In genomic region chr5:71810456-71811181, GRCh38 we compare ENCODE assay signal across 16 cellular contexts.
DNase-seq lines count a peak whose midpoint lies in the region; ATAC-seq and TF ChIP-seq lines count a peak whose summit lies in the region.
"Had no signal": no experiment of that assay in that cellular context is flagged by ENCODE, and none has a peak within 500 bp of the region (broad histone marks: within the 10 kb centered on the region; RNA-seq: fewer than 3 reads in every experiment).

No MANE protein-coding gene starts in this region.

- peak; percentile 79 for DNase-seq in NCI-H69 (lab: John Stamatoyannopoulos, UW)
- no peak for DNase-seq in nephron progenitor cell
- no peak for DNase-seq in T-helper 1 cell
- DNase-seq in stimulated activated naive CD4-positive, alpha-beta T cell treated with Interleukin-2 at 50 U/mL for 16 hours (lab: John Stamatoyannopoulos, UW), result no peak
- DNase-seq in islet precursor cell, result no peak
- DNase-seq: CD4-positive, alpha-beta T cell; DMS79; NCI-H1436; NCI-H748 treated with DMSO at 0.1 percent for 48 hours; SHP77 treated with DMSO at 0.1 percent for 48 hours had no signal

- H3K4me2 ChIP-seq in BLaER1, result peak overlapping the region; percentile 85

- H3K9me3 Mint-ChIP-seq in brain (no peaks in the 10 kb centered on the region), nephron progenitor cell (no peaks in the 10 kb centered on the region)
- H3K9me3 Mint-ChIP-seq: CD4-positive, alpha-beta T cell had no signal

- H3K27ac ChIP-seq in BLaER1, result 0 out of 2 replicates have a peak overlapping the region, but pooled peaks have one; percentile 40

- TF ChIP-seq CTCF in brain (conservative IDR thresholded peaks at IDR 0.05), result no peak
- no peak for TF ChIP-seq CTCF in nephron progenitor cell (IDR thresholded peaks at IDR 0.05)

- peaks cover 21% of the 10 kb centered on the region for H3K4me1 ChIP-seq in BLaER1

- H3K36me3 Mint-ChIP-seq in brain, result no peaks in the 10 kb centered on the region
- no peaks in the 10 kb centered on the region for H3K36me3 Mint-ChIP-seq in nephron progenitor cell (ENCODE audit: low read depth)

- H3K4me3 Mint-ChIP-seq in brain, result peak overlapping the region in 2 of 5 experiments; percentile 4 to 61
- H3K4me3 Mint-ChIP-seq in nephron progenitor cell, result no peak overlapping the region
- H3K4me3 Mint-ChIP-seq: CD4-positive, alpha-beta T cell had no signal

- H3K9me3 ChIP-seq in BLaER1, result no peaks in the 10 kb centered on the region

- H4K20me1 ChIP-seq in BLaER1, result no peaks in the 10 kb centered on the region

- H3K27me3 Mint-ChIP-seq in brain, result peaks cover 3% of the 10 kb centered on the region
- H3K27me3 Mint-ChIP-seq in nephron progenitor cell (ENCODE audit: low read depth, poor library complexity), result no peaks in the 10 kb centered on the region

- H3K4me1 Mint-ChIP-seq in brain (peaks cover 38% of the 10 kb centered on the region), nephron progenitor cell (peaks cover 50% of the 10 kb centered on the region)

- H3K27ac Mint-ChIP-seq in brain, result peak overlapping the region; percentile 3 to 71 (median 17)
- H3K27ac Mint-ChIP-seq in nephron progenitor cell, result peak overlapping the region; percentile 71
- H3K27ac Mint-ChIP-seq: CD4-positive, alpha-beta T cell had no signal

- peak overlapping the region; percentile 17; the same call in 1 of the 2 replicates for H3K4me3 ChIP-seq in BLaER1
- H3K4me3 ChIP-seq: GM12878 had no signal

- peak overlapping the region; percentile 46; the same call in 1 of the 2 replicates for H3K9ac ChIP-seq in BLaER1

- no peaks in the 10 kb centered on the region for H3K27me3 ChIP-seq in BLaER1

- no peaks in the 10 kb centered on the region for H3K36me3 ChIP-seq in BLaER1

- ATAC-seq in HG03196 (IDR thresholded peaks at IDR 0.05; ENCODE audit: unreplicated experiment), result no peak
- ATAC-seq: GM12878, HCT116, Panc1 had no signal
